Comparison of ENCODE assay signal across 21 cellular contexts in the genomic region with DNA sequence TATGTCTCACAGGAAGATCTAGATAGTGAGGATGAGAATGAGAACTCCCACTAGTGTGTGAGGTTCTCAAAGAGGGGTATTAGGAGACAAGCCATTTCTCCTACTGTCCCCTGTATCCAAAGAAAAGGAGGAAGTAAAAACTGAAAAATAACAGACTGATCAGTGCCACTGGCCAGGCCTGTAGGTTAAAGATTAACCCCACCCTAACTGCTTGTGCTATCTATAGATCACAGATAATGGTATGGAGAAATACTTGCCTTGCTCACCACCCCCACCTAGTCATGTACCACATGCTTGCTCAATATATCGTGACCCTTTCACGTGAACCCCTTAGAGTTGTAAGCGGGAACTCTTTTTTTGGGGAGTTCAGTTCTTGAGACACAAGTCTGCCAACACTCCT.
A peak's percentile ranks its signal among the peaks of the same experiment; 100 is the strongest.
DNase-seq lines count a peak whose midpoint lies in the region; ATAC-seq, FAIRE-seq and TF ChIP-seq lines count a peak whose summit lies in the region.
"Had no signal": no experiment of that assay in that cellular context is flagged by ENCODE, and none has a peak within 500 bp of the region (broad histone marks: within the 10 kb centered on the region; RNA-seq: fewer than 3 reads in every experiment).

No MANE protein-coding gene starts in this region.

- DNase-seq in HepG2 (ENCODE audit: low spot score) (peak; percentile 12), right lobe of liver (no peak), HUDEP-2 (lab: John Stamatoyannopoulos, UW; ENCODE audit: unreplicated experiment in 76 of 76) (peak in 66 of 76 experiments; percentile 7 to 94 (median 54)), MV-4-11 (lab: John Stamatoyannopoulos, UW) (peak; percentile 100), small intestine (peak; percentile 62), frontal cortex (ENCODE audit: low spot score in 2 of 2) (no peak), NOMO-1 treated with DMSO at 0.1 percent for 48 hours (lab: John Stamatoyannopoulos, UW; ENCODE audit: unreplicated experiment) (no peak)
- DNase-seq: ACHN; C1 segment of cervical spinal cord; CD4-positive, alpha-beta T cell; COR-L47; DND-41; GDM1; GM23248; Karpas-422 had no signal

- H3K36me3 ChIP-seq in HepG2 (replicated peaks in 1 of 2; ENCODE audit: control insufficient read depth in 1 of 2, insufficient read depth in 2 of 2, low read length in 2 of 2) (no peaks in the 10 kb centered on the region), right lobe of liver (no peaks in the 10 kb centered on the region), small intestine (ENCODE audit: control insufficient read depth in 2 of 2, insufficient read depth in 2 of 2, low read length in 2 of 2) (no peaks in the 10 kb centered on the region)

- in situ Hi-C loops in HepG2 (cut with HindIII; ENCODE audit: extremely low pct_ligation_motif_present, low pct_unique_long_range_greater_than_20kb): no loop called here

- 3% methylated on average over 3 of the region's 3 CpGs for WGBS in HepG2 (ENCODE audit: low lambda C conversion rate)
- WGBS in right lobe of liver (ENCODE audit: insufficient coverage, low coverage, low lambda C conversion rate, missing lambda C conversion rate): 50% methylated on average over 2 of the region's 3 CpGs
- 56 to 75% (median 63%) methylated on average over 3 of the region's 3 CpGs for WGBS in small intestine, 3 donors

- H3K4me3 ChIP-seq in HepG2 (replicated peaks in 1 of 3; ENCODE audit: insufficient read depth in 1 of 3, low read depth in 2 of 3, low read length in 3 of 3) (no peak overlapping the region), right lobe of liver (no peak overlapping the region), small intestine (ENCODE audit: low read depth in 1 of 2, low read length in 2 of 2) (no peak overlapping the region)
- H3K4me3 ChIP-seq: GM23248, K562 had no signal

- H3K9me3 ChIP-seq in HepG2 (ENCODE audit: low read length) (peaks cover 38% of the 10 kb centered on the region), right lobe of liver (no peaks in the 10 kb centered on the region), small intestine (ENCODE audit: control insufficient read depth, low read depth) (no peaks in the 10 kb centered on the region)

- POLR2A ChIA-PET in HepG2 (lab: Yijun Ruan, JAX): no interaction called here

- H3K27me3 ChIP-seq in HepG2 (ENCODE audit: control insufficient read depth in 1 of 2, insufficient read depth in 2 of 2, low read length in 2 of 2): no peaks in the 10 kb centered on the region
- no peaks in the 10 kb centered on the region for H3K27me3 ChIP-seq in right lobe of liver
- H3K27me3 ChIP-seq in small intestine (ENCODE audit: control insufficient read depth in 2 of 2, insufficient read depth in 2 of 2, low read length in 2 of 2): no peaks in the 10 kb centered on the region

- H3K9ac ChIP-seq in HepG2 (ENCODE audit: insufficient read depth, low read depth, low read length): no peak overlapping the region
- H3K9ac ChIP-seq: GM23248 had no signal

- TF ChIP-seq EP300 in HepG2 (IDR thresholded peaks at IDR 0.05; ENCODE audit: low read depth in 2 of 2, low read length in 2 of 2) (no peak), HepG2 (CRISPR knock-in tag; IDR thresholded peaks at IDR 0.05; ENCODE audit: borderline replicate concordance) (no peak)

- no peak overlapping the region for H2AFZ ChIP-seq in HepG2 (ENCODE audit: low read length)
- H2AFZ ChIP-seq: GM23248 had no signal

- H3K27ac ChIP-seq in HepG2 (ENCODE audit: extremely low read length, insufficient read depth, low read length) (no peak overlapping the region), right lobe of liver (no peak overlapping the region), small intestine (ENCODE audit: low read depth in 1 of 2, low read length in 1 of 2) (no peak overlapping the region)
- H3K27ac ChIP-seq: GM23248 had no signal

- intact Hi-C loops in HepG2 (cut with micrococcal nuclease; ENCODE audit: unreplicated experiment): no loop called here
- intact Hi-C loops in right lobe of liver (cut with DNase I): no loop called here

- ATAC-seq in HepG2: no peak
- ATAC-seq in right lobe of liver: no peak
- no peak for ATAC-seq in HG03521 (IDR thresholded peaks at IDR 0.05; ENCODE audit: unreplicated experiment)
- ATAC-seq: HCT116, K562 had no signal

- H3K4me1 ChIP-seq in HepG2 (ENCODE audit: insufficient read depth, low read length) (no peaks in the 10 kb centered on the region), right lobe of liver (no peaks in the 10 kb centered on the region), small intestine (ENCODE audit: control insufficient read depth in 2 of 2, insufficient read depth in 1 of 2, low read depth in 1 of 2, low read length in 1 of 2) (no peaks in the 10 kb centered on the region)

- no peak for TF ChIP-seq CTCF in HepG2 (CRISPR knock-in tag; IDR thresholded peaks at IDR 0.05)
- no peak for TF ChIP-seq CTCF in right lobe of liver (IDR thresholded peaks at IDR 0.05)

- no peaks in the 10 kb centered on the region for H3K79me2 ChIP-seq in HepG2 (ENCODE audit: insufficient read depth, low read length)

- TF ChIP-seq POLR2A in HepG2 (IDR thresholded peaks at IDR 0.05; ENCODE audit: insufficient read depth in 1 of 2, low read depth in 2 of 2, low read length in 2 of 2): no peak
- TF ChIP-seq POLR2A in right lobe of liver (IDR thresholded peaks at IDR 0.05): no peak

- no peak for FAIRE-seq in HepG2 (lab: Jason Lieb, UNC)
- FAIRE-seq in small intestine (lab: Jason Lieb, UNC): no peak
- no peak for FAIRE-seq in frontal cortex (lab: Jason Lieb, UNC)
- FAIRE-seq: GM12892, H54, HTR-8/SVneo, K562 had no signal

- no peak for TF ChIP-seq RAD21 in HepG2 (CRISPR knock-in tag; IDR thresholded peaks at IDR 0.05)

- no peaks in the 10 kb centered on the region for H4K20me1 ChIP-seq in HepG2 (ENCODE audit: insufficient read depth, low read length)

- no peak overlapping the region for H3K4me2 ChIP-seq in HepG2 (ENCODE audit: low read depth, low read length)

- no TSS peak for BruUV-seq in HepG2 (replicated peaks; lab: Mats Ljungman, UMichigan)

- CTCF ChIA-PET in HepG2 (lab: Yijun Ruan, JAX; ENCODE audit: low intra/inter-chr PET ratio, low total read pairs): no interaction called here

TF ChIP-seq in HepG2, 621 proteins besides CTCF, POLR2A, EP300 and RAD21:
- TF ChIP-seq, protein P1, sequence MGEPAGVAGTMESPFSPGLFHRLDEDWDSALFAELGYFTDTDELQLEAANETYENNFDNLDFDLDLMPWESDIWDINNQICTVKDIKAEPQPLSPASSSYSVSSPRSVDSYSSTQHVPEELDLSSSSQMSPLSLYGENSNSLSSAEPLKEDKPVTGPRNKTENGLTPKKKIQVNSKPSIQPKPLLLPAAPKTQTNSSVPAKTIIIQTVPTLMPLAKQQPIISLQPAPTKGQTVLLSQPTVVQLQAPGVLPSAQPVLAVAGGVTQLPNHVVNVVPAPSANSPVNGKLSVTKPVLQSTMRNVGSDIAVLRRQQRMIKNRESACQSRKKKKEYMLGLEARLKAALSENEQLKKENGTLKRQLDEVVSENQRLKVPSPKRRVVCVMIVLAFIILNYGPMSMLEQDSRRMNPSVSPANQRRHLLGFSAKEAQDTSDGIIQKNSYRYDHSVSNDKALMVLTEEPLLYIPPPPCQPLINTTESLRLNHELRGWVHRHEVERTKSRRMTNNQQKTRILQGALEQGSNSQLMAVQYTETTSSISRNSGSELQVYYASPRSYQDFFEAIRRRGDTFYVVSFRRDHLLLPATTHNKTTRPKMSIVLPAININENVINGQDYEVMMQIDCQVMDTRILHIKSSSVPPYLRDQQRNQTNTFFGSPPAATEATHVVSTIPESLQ (CRISPR knock-in tag; conservative IDR thresholded peaks at IDR 0.05): no peak
- TF ChIP-seq, protein P2, sequence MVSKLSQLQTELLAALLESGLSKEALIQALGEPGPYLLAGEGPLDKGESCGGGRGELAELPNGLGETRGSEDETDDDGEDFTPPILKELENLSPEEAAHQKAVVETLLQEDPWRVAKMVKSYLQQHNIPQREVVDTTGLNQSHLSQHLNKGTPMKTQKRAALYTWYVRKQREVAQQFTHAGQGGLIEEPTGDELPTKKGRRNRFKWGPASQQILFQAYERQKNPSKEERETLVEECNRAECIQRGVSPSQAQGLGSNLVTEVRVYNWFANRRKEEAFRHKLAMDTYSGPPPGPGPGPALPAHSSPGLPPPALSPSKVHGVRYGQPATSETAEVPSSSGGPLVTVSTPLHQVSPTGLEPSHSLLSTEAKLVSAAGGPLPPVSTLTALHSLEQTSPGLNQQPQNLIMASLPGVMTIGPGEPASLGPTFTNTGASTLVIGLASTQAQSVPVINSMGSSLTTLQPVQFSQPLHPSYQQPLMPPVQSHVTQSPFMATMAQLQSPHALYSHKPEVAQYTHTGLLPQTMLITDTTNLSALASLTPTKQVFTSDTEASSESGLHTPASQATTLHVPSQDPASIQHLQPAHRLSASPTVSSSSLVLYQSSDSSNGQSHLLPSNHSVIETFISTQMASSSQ (IDR thresholded peaks at IDR 0.05; ENCODE audit: low read depth): peak; percentile 42; the same call in 1 of the 2 replicates
- TF ChIP-seq, protein P2 (CRISPR knock-in tag; IDR thresholded peaks at IDR 0.05; ENCODE audit: borderline replicate concordance): peak; percentile 49; the same call in 1 of the 2 replicates
- no peak for TF ChIP-seq SOX13 (IDR thresholded peaks at IDR 0.05)
- TF ChIP-seq SOX13 (CRISPR knock-in tag; conservative IDR thresholded peaks at IDR 0.05 in 1 of 2, IDR thresholded peaks at IDR 0.05 in 1 of 2): no peak
- TF ChIP-seq ELF3 (CRISPR knock-in tag; IDR thresholded peaks at IDR 0.05): peak; percentile 71

Comparison
In these comparisons a context has a peak if more than half of its experiments do, and no peak if none do; other contexts are left out.
1. DNase-seq: peak in HepG2 (single experiment), HUDEP-2 (66 of 76), MV-4-11 (single experiment) and small intestine (single experiment); none in right lobe of liver (0 of 3), frontal cortex (0 of 2) and NOMO-1 treated with DMSO at 0.1 percent for 48 hours (single experiment).